Comparison of ENCODE assay signal across 8 cellular contexts in genomic region chr19:55648657-55649578, GRCh38. TPM values are rescaled to one million over a fixed set of nuclear protein-coding genes. Genes with fewer than 3 reads are reported as not detected.
DNase-seq lines count a peak whose midpoint lies in the region; ATAC-seq and TF ChIP-seq lines count a peak whose summit lies in the region.

No MANE protein-coding gene starts in this region.

- H3K4me1 ChIP-seq in left lung: peaks cover 14 to 57% of the 10 kb centered on the region in 2 donors

- no peak for ATAC-seq in activated CD4-positive, alpha-beta T cell treated with anti-CD3 and anti-CD28 coated beads for 36 hours
- ATAC-seq in left lung: no peak

- H3K27ac ChIP-seq in angular gyrus (ENCODE audit: low read depth, low read length): peak overlapping the region; percentile 90
- H3K27ac ChIP-seq in left lung: peak overlapping the region; percentile 65 to 70
- H3K27ac ChIP-seq in temporal lobe (ENCODE audit: low read depth, low read length): peak overlapping the region; percentile 85

- peak overlapping the region; percentile 74 for H3K4me3 Mint-ChIP-seq in activated CD4-positive, alpha-beta T cell treated with anti-CD3 and anti-CD28 coated beads for 36 hours

- H3K36me3 Mint-ChIP-seq in activated CD4-positive, alpha-beta T cell treated with anti-CD3 and anti-CD28 coated beads for 36 hours (ENCODE audit: low read depth): peaks cover 28% of the 10 kb centered on the region

- POLR2A ChIA-PET in activated CD4-positive, alpha-beta T cell treated with anti-CD3 and anti-CD28 coated beads for 36 hours (lab: Charles Lee): no interaction called here

- H3K4me3 ChIP-seq in left lung: peak overlapping the region; percentile 67 to 79

- H3K27ac Mint-ChIP-seq in activated CD4-positive, alpha-beta T cell treated with anti-CD3 and anti-CD28 coated beads for 36 hours: peak overlapping the region; percentile 63

- no peaks in the 10 kb centered on the region for H3K27me3 Mint-ChIP-seq in activated CD4-positive, alpha-beta T cell treated with anti-CD3 and anti-CD28 coated beads for 36 hours

- H3K27me3 ChIP-seq in left lung: no peaks in the 10 kb centered on the region

- H3K36me3 ChIP-seq in left lung: peaks cover 0 to 22% of the 10 kb centered on the region in 2 donors

- intact Hi-C loops in activated CD4-positive, alpha-beta T cell treated with anti-CD3 and anti-CD28 coated beads for 36 hours (cut with DNase I, micrococcal nuclease): no loop called here
- intact Hi-C loops in left lung (cut with DNase I): no loop called here

- H3K9me3 Mint-ChIP-seq in activated CD4-positive, alpha-beta T cell treated with anti-CD3 and anti-CD28 coated beads for 36 hours (ENCODE audit: low read depth): no peaks in the 10 kb centered on the region

- CTCF ChIA-PET in activated CD4-positive, alpha-beta T cell treated with anti-CD3 and anti-CD28 coated beads for 36 hours (lab: Charles Lee): interaction anchor here (1.0 to 1.8 kb wide), 3 partner anchors 8 to 43 kb away, joined by 3 to 8 read pairs (median 4); no protein-coding TSS in a partner anchor

- TF ChIP-seq CTCF in left lung (IDR thresholded peaks at IDR 0.05): no peak

- no peaks in the 10 kb centered on the region for H3K9me3 ChIP-seq in left lung

- peaks cover 43% of the 10 kb centered on the region for H3K4me1 Mint-ChIP-seq in activated CD4-positive, alpha-beta T cell treated with anti-CD3 and anti-CD28 coated beads for 36 hours

- no peak for DNase-seq in activated CD4-positive, alpha-beta T cell treated with anti-CD3 and anti-CD28 coated beads for 36 hours
- no peak for DNase-seq in activated CD4-positive, alpha-beta T cell treated with anti-CD3 and anti-CD28 coated beads for 4 hours
- DNase-seq in left lung (peak in 1 of 2 donors; percentile 72), NCI-H1436 treated with DMSO at 0.1 percent for 48 hours (lab: John Stamatoyannopoulos, UW) (no peak), HuH-7 (ENCODE audit: low spot score) (no peak), NCI-H1694 (lab: John Stamatoyannopoulos, UW) (no peak)

RNA-seq across cellular contexts. Expression of gene CCDC106, which starts 0.9 kb away (rescaled TPM):
- 1 to 10 TPM; 6.2 to 6.3 TPM for total RNA-seq in activated CD4-positive, alpha-beta T cell treated with anti-CD3 and anti-CD28 coated beads for 36 hours
- total RNA-seq in left lung: 10 to 100 TPM in 1 of 2 donors, 1 to 10 TPM in 1; 9.7 to 15.1 TPM
- total RNA-seq in temporal lobe: 10.1 TPM

RNA-seq across cellular contexts. Expression of gene ZNF581, which starts 5.5 kb away (rescaled TPM):
- total RNA-seq in activated CD4-positive, alpha-beta T cell treated with anti-CD3 and anti-CD28 coated beads for 36 hours: 10 to 100 TPM; 18.9 to 26.9 TPM
- total RNA-seq in left lung: 10 to 100 TPM; 14.5 to 19.5 TPM
- total RNA-seq in temporal lobe: 6.9 TPM

RNA-seq across cellular contexts. Expression of gene U2AF2, which starts 5.9 kb away (rescaled TPM):
- total RNA-seq in activated CD4-positive, alpha-beta T cell treated with anti-CD3 and anti-CD28 coated beads for 36 hours: 100 to 1,000 TPM; 252 to 292 TPM
- 100 to 1,000 TPM; 123 to 145 TPM for total RNA-seq in left lung
- 83.6 TPM for total RNA-seq in temporal lobe

RNA-seq across cellular contexts. Expression of gene ZNF580, which starts 8.1 kb away (rescaled TPM):
- total RNA-seq in activated CD4-positive, alpha-beta T cell treated with anti-CD3 and anti-CD28 coated beads for 36 hours: 10 to 100 TPM; 24.2 to 35.6 TPM
- 10 to 100 TPM; 33.8 to 34.7 TPM for total RNA-seq in left lung
- total RNA-seq in temporal lobe: 4.4 TPM

RNA-seq across cellular contexts. Expression of gene ZNF784, which starts 24.6 kb away (rescaled TPM):
- total RNA-seq in activated CD4-positive, alpha-beta T cell treated with anti-CD3 and anti-CD28 coated beads for 36 hours: 1 to 10 TPM; 3.2 to 4.3 TPM
- total RNA-seq in left lung (1 to 10 TPM; 6.0 to 8.0 TPM), temporal lobe (3.2 TPM)
